ENCODE assay signal across 1 cellular context in the genomic region with DNA sequence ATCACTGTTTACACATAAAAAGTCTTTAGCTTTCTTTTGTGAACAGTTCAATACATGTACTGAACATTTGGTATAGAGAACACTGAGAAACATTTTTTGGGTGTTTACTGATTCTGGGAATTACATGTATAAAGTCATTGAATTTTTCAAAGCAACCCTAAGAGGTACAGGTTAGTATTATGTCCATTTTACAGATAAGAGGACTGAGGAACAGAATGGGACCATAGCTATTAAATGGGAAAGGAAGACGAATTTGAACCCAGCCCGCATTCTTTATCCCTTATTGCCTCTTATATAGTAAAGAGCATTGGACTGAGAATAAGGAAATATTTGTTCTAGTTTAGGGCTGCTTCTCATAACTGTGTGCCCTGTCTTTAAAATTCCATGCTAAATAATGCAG.
TF ChIP-seq lines count a peak whose summit lies in the region.

No MANE protein-coding gene starts in this region.

TF ChIP-seq in K562, 482 proteins besides CTCF, POLR2A, EP300 and RAD21 (continued from another document):
- TF ChIP-seq RCOR1 (IDR thresholded peaks at IDR 0.05; ENCODE audit: borderline replicate concordance in 1 of 2, low read depth in 2 of 2, low read length in 2 of 2) (0 out of 4 replicates have a peak, but pooled peaks of 1 of the 2 experiments have one; percentile 17), ADNP (tag; IDR thresholded peaks at IDR 0.05) (peak; percentile 88), CBX3 (IDR thresholded peaks at IDR 0.05; ENCODE audit: borderline replicate concordance in 1 of 2, low read length in 2 of 2) (no peak), MCM7 (IDR thresholded peaks at IDR 0.05) (no peak), SMAD1 (IDR thresholded peaks at IDR 0.05; ENCODE audit: low read depth, low read length, partially characterized antibody) (no peak), KDM1A (IDR thresholded peaks at IDR 0.05) (peak; percentile 13 to 44; a peak in 2 of 4 replicates), THRA (IDR thresholded peaks at IDR 0.05) (no peak), ILK (tag; IDR thresholded peaks at IDR 0.05; ENCODE audit: borderline replicate concordance, low read depth) (no peak), CHD4 (IDR thresholded peaks at IDR 0.05; ENCODE audit: insufficient read depth, insufficient replicate concordance, low read depth, low read length, poor library complexity, severe bottlenecking) (peak; percentile 50), RBM25 (IDR thresholded peaks at IDR 0.05; ENCODE audit: low read depth, low read length, severe bottlenecking) (peak; percentile 94)
- TF ChIP-seq, protein P1, sequence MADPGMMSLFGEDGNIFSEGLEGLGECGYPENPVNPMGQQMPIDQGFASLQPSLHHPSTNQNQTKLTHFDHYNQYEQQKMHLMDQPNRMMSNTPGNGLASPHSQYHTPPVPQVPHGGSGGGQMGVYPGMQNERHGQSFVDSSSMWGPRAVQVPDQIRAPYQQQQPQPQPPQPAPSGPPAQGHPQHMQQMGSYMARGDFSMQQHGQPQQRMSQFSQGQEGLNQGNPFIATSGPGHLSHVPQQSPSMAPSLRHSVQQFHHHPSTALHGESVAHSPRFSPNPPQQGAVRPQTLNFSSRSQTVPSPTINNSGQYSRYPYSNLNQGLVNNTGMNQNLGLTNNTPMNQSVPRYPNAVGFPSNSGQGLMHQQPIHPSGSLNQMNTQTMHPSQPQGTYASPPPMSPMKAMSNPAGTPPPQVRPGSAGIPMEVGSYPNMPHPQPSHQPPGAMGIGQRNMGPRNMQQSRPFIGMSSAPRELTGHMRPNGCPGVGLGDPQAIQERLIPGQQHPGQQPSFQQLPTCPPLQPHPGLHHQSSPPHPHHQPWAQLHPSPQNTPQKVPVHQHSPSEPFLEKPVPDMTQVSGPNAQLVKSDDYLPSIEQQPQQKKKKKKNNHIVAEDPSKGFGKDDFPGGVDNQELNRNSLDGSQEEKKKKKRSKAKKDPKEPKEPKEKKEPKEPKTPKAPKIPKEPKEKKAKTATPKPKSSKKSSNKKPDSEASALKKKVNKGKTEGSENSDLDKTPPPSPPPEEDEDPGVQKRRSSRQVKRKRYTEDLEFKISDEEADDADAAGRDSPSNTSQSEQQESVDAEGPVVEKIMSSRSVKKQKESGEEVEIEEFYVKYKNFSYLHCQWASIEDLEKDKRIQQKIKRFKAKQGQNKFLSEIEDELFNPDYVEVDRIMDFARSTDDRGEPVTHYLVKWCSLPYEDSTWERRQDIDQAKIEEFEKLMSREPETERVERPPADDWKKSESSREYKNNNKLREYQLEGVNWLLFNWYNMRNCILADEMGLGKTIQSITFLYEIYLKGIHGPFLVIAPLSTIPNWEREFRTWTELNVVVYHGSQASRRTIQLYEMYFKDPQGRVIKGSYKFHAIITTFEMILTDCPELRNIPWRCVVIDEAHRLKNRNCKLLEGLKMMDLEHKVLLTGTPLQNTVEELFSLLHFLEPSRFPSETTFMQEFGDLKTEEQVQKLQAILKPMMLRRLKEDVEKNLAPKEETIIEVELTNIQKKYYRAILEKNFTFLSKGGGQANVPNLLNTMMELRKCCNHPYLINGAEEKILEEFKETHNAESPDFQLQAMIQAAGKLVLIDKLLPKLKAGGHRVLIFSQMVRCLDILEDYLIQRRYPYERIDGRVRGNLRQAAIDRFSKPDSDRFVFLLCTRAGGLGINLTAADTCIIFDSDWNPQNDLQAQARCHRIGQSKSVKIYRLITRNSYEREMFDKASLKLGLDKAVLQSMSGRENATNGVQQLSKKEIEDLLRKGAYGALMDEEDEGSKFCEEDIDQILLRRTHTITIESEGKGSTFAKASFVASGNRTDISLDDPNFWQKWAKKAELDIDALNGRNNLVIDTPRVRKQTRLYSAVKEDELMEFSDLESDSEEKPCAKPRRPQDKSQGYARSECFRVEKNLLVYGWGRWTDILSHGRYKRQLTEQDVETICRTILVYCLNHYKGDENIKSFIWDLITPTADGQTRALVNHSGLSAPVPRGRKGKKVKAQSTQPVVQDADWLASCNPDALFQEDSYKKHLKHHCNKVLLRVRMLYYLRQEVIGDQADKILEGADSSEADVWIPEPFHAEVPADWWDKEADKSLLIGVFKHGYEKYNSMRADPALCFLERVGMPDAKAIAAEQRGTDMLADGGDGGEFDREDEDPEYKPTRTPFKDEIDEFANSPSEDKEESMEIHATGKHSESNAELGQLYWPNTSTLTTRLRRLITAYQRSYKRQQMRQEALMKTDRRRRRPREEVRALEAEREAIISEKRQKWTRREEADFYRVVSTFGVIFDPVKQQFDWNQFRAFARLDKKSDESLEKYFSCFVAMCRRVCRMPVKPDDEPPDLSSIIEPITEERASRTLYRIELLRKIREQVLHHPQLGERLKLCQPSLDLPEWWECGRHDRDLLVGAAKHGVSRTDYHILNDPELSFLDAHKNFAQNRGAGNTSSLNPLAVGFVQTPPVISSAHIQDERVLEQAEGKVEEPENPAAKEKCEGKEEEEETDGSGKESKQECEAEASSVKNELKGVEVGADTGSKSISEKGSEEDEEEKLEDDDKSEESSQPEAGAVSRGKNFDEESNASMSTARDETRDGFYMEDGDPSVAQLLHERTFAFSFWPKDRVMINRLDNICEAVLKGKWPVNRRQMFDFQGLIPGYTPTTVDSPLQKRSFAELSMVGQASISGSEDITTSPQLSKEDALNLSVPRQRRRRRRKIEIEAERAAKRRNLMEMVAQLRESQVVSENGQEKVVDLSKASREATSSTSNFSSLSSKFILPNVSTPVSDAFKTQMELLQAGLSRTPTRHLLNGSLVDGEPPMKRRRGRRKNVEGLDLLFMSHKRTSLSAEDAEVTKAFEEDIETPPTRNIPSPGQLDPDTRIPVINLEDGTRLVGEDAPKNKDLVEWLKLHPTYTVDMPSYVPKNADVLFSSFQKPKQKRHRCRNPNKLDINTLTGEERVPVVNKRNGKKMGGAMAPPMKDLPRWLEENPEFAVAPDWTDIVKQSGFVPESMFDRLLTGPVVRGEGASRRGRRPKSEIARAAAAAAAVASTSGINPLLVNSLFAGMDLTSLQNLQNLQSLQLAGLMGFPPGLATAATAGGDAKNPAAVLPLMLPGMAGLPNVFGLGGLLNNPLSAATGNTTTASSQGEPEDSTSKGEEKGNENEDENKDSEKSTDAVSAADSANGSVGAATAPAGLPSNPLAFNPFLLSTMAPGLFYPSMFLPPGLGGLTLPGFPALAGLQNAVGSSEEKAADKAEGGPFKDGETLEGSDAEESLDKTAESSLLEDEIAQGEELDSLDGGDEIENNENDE (IDR thresholded peaks at IDR 0.05; ENCODE audit: low read depth, low read length): no peak
